18 cellular contexts compared by ENCODE assay signal in genomic region chr9:124296800-124297552, GRCh38. TPM values are rescaled to one million over a fixed set of nuclear protein-coding genes. Genes with fewer than 3 reads are reported as not detected.
A peak's percentile ranks its signal among the peaks of the same experiment; 100 is the strongest.
DNase-seq lines count a peak whose midpoint lies in the region; ATAC-seq and TF ChIP-seq lines count a peak whose summit lies in the region.
"Had no signal": no experiment of that assay in that cellular context is flagged by ENCODE, and none has a peak within 500 bp of the region (broad histone marks: within the 10 kb centered on the region; RNA-seq: fewer than 3 reads in every experiment).

No MANE protein-coding gene starts in this region.

- peaks cover 66% of the 10 kb centered on the region for H3K4me1 ChIP-seq in adipocyte (ENCODE audit: control insufficient read depth, insufficient read depth, low read length)
- H3K4me1 ChIP-seq in left lung, result peaks cover 35 to 75% of the 10 kb centered on the region in 2 donors
- H3K4me1 ChIP-seq in skeletal muscle satellite cell (ENCODE audit: control insufficient read depth, insufficient read depth, low read length), result peaks cover 90% of the 10 kb centered on the region
- H3K4me1 ChIP-seq: parathyroid adenoma had no signal

- peaks cover 39% of the 10 kb centered on the region for H3K36me3 ChIP-seq in adipocyte (ENCODE audit: control insufficient read depth, insufficient read depth, low read length, severe bottlenecking)
- H3K36me3 ChIP-seq in left lung, result peaks cover 0 to 36% of the 10 kb centered on the region in 2 donors
- H3K36me3 ChIP-seq in skeletal muscle satellite cell (ENCODE audit: insufficient read depth, low read length), result peaks cover 43% of the 10 kb centered on the region

- peak overlapping the region; percentile 26; the same call in 1 of the 2 replicates for H3K4me3 Mint-ChIP-seq in HFFc6
- no peak overlapping the region for H3K4me3 Mint-ChIP-seq in activated naive CD4-positive, alpha-beta T cell treated with anti-CD3 and anti-CD28 coated beads, Interleukin-2, amount 10 ng/mL, durations not matched to agents 7 days and 5 days
- H3K4me3 Mint-ChIP-seq: CD4-positive, alpha-beta memory T cell; stimulated activated effector memory CD8-positive, alpha-beta T cell treated with anti-CD3 and anti-CD28 coated beads, Interleukin-12 subunit alpha, Interleukin-12 subunit beta, amount 100 ng/mL, for 72 hours; T-helper 17 cell had no signal

- ATAC-seq in left lung (no peak), HG02973 (IDR thresholded peaks at IDR 0.05; ENCODE audit: unreplicated experiment) (no peak)
- ATAC-seq: stimulated activated effector memory CD8-positive, alpha-beta T cell treated with anti-CD3 and anti-CD28 coated beads, Interleukin-12 subunit alpha, Interleukin-12 subunit beta, amount 100 ng/mL, for 72 hours; T-helper 17 cell had no signal

- H3K36me3 Mint-ChIP-seq in HFFc6 (ENCODE audit: low read depth), result peaks cover 5% of the 10 kb centered on the region; the same call in 1 of the 2 replicates
- no peaks in the 10 kb centered on the region for H3K36me3 Mint-ChIP-seq in activated naive CD4-positive, alpha-beta T cell treated with anti-CD3 and anti-CD28 coated beads, Interleukin-2, amount 10 ng/mL, durations not matched to agents 7 days and 5 days
- H3K36me3 Mint-ChIP-seq: CD4-positive, alpha-beta memory T cell had no signal

- peaks cover 11% of the 10 kb centered on the region for H3K27me3 Mint-ChIP-seq in HFFc6 (ENCODE audit: insufficient read depth)
- H3K27me3 Mint-ChIP-seq in activated naive CD4-positive, alpha-beta T cell treated with anti-CD3 and anti-CD28 coated beads, Interleukin-2, amount 10 ng/mL, durations not matched to agents 7 days and 5 days, result peaks cover 77% of the 10 kb centered on the region
- H3K27me3 Mint-ChIP-seq: CD4-positive, alpha-beta memory T cell; T-helper 17 cell had no signal

- DNase-seq in HFFc6 (no peak), adipocyte (ENCODE audit: low read depth) (no peak), left lung (no peak), RPMI8226 (no peak), NCI-H1436 (lab: John Stamatoyannopoulos, UW) (no peak)
- no peak for DNase-seq in activated naive CD4-positive, alpha-beta T cell treated with anti-CD3 and anti-CD28 coated beads, Interleukin-2, amount 10 ng/mL, durations not matched to agents 7 days and 5 days
- DNase-seq: activated CD4-positive, alpha-beta T cell treated with anti-CD3 and anti-CD28 coated beads, Interleukin-2, amount 50 U/mL, for 1 hour; CD4-positive, alpha-beta memory T cell; effector CD4-positive, alpha-beta T cell; GOT3; MV-4-11; OCI-M1; stimulated activated CD4-positive, alpha-beta T cell treated with anti-CD3 and anti-CD28 coated beads, Interleukin-2, amount 100 ng/mL, for 24 hours; T-helper 17 cell had no signal

- H3K9me3 ChIP-seq in adipocyte (ENCODE audit: control insufficient read depth, low read length) (no peaks in the 10 kb centered on the region), left lung (no peaks in the 10 kb centered on the region), skeletal muscle satellite cell (replicated peaks; ENCODE audit: low read length) (no peaks in the 10 kb centered on the region)

- H3K27ac Mint-ChIP-seq in HFFc6, result peak overlapping the region; percentile 84
- H3K27ac Mint-ChIP-seq in activated naive CD4-positive, alpha-beta T cell treated with anti-CD3 and anti-CD28 coated beads, Interleukin-2, amount 10 ng/mL, durations not matched to agents 7 days and 5 days, result no peak overlapping the region
- H3K27ac Mint-ChIP-seq: CD4-positive, alpha-beta memory T cell; stimulated activated effector memory CD8-positive, alpha-beta T cell treated with anti-CD3 and anti-CD28 coated beads, Interleukin-12 subunit alpha, Interleukin-12 subunit beta, amount 100 ng/mL, for 72 hours had no signal

- CTCF ChIA-PET in activated naive CD4-positive, alpha-beta T cell treated with anti-CD3 and anti-CD28 coated beads, Interleukin-2, amount 10 ng/mL, durations not matched to agents 7 days and 5 days (lab: Charles Lee), result interaction anchor here (1.0 to 1.8 kb wide), 4 partner anchors 16 to 170 kb away, joined by 3 to 4 read pairs (median 4); no protein-coding TSS in a partner anchor

- peak overlapping the region; percentile 68 for H3K9ac ChIP-seq in adipocyte (ENCODE audit: low read length)
- peak overlapping the region; percentile 55 for H3K9ac ChIP-seq in skeletal muscle satellite cell (ENCODE audit: low read depth, low read length)
- H3K9ac ChIP-seq: parathyroid adenoma had no signal

- H3K27ac ChIP-seq in left lung, result peak overlapping the region; percentile 25 to 44
- H3K27ac ChIP-seq: parathyroid adenoma had no signal

- peak overlapping the region; percentile 56 for H3K4me2 ChIP-seq in skeletal muscle satellite cell (ENCODE audit: low read length)

- H3K9me3 Mint-ChIP-seq in HFFc6, result no peaks in the 10 kb centered on the region
- H3K9me3 Mint-ChIP-seq in activated naive CD4-positive, alpha-beta T cell treated with anti-CD3 and anti-CD28 coated beads, Interleukin-2, amount 10 ng/mL, durations not matched to agents 7 days and 5 days, result no peaks in the 10 kb centered on the region
- H3K9me3 Mint-ChIP-seq: CD4-positive, alpha-beta memory T cell; stimulated activated effector memory CD8-positive, alpha-beta T cell treated with anti-CD3 and anti-CD28 coated beads, Interleukin-12 subunit alpha, Interleukin-12 subunit beta, amount 100 ng/mL, for 72 hours had no signal

- no peak for TF ChIP-seq CTCF in HFFc6 (IDR thresholded peaks at IDR 0.05)
- no peak for TF ChIP-seq CTCF in left lung (IDR thresholded peaks at IDR 0.05)

- H3K27me3 ChIP-seq in adipocyte (replicated peaks; ENCODE audit: control insufficient read depth, insufficient read depth, low read length) (no peaks in the 10 kb centered on the region), left lung (no peaks in the 10 kb centered on the region), skeletal muscle satellite cell (ENCODE audit: control insufficient read depth, insufficient read depth, low read length) (no peaks in the 10 kb centered on the region)

- H3K4me1 Mint-ChIP-seq in HFFc6 (ENCODE audit: low read depth), result peaks cover 86% of the 10 kb centered on the region
- H3K4me1 Mint-ChIP-seq in activated naive CD4-positive, alpha-beta T cell treated with anti-CD3 and anti-CD28 coated beads, Interleukin-2, amount 10 ng/mL, durations not matched to agents 7 days and 5 days, result peaks cover 37% of the 10 kb centered on the region

- intact Hi-C loops in left lung (cut with DNase I), result no loop called here

- peak overlapping the region; percentile 2 for H3K4me3 ChIP-seq in adipocyte (ENCODE audit: low read length)
- H3K4me3 ChIP-seq in left lung, result no peak overlapping the region
- H3K4me3 ChIP-seq in skeletal muscle satellite cell (ENCODE audit: low read length), result peak overlapping the region; percentile 13

RNA-seq across cellular contexts. Expression of gene NEK6, which starts 39.2 kb away (rescaled TPM):
- total RNA-seq in HFFc6 (2021; fragmentation: NEBNext Ultra II Directional; extraction: Animal tissue kit (Norgen Biotek cat#: 25700)), result 10 to 100 TPM; 66.5 to 81.1 (median 71.4) TPM
- 100 to 1,000 TPM; 104 to 132 TPM for total RNA-seq in left lung
- 21.0 and 27.1 TPM in 2 replicates for total RNA-seq in skeletal muscle satellite cell (2012; rRNA removed)

Comparison
In these comparisons a context has a peak if more than half of its experiments do, and no peak if none do; other contexts are left out.
1. H3K4me3 ChIP-seq: peak in adipocyte (single experiment) and skeletal muscle satellite cell (single experiment); none in left lung (0 of 2).